ENCODE assay signal across 13 cellular contexts in the genomic region with DNA sequence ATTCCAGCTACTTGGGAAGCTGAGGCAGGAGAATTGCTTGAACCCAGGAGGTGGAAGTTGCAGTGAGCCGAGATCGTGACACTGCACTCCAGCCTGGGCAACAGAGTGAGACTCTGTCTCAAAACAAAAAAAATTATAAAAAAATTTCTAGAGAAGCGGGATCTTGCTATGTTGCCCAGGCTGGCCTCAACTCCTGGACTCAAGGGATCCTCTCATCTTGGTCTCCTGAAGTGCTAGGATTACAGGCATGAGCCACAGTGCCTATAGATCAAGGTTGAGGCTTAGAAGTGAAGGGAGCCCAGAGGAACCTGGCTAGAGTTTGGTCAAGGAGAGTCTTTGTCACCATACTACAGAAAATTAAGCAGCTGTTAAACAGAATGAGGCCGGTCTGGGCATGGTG. TPM values are rescaled to one million over a fixed set of nuclear protein-coding genes. Genes with fewer than 3 reads are reported as not detected.
A peak's percentile ranks its signal among the peaks of the same experiment; 100 is the strongest.
DNase-seq lines count a peak whose midpoint lies in the region; ATAC-seq, FAIRE-seq and TF ChIP-seq lines count a peak whose summit lies in the region.
"Had no signal": no experiment of that assay in that cellular context is flagged by ENCODE, and none has a peak within 500 bp of the region (broad histone marks: within the 10 kb centered on the region; RNA-seq: fewer than 3 reads in every experiment).

No MANE protein-coding gene starts in this region.

- H3K27me3 Mint-ChIP-seq in CD14-positive monocyte (ENCODE audit: low read depth in 3 of 3) = peaks cover 0 to 1% (median 0%) of the 10 kb centered on the region in 3 donors
- H3K27me3 Mint-ChIP-seq in activated CD8-positive, alpha-beta T cell treated with anti-CD3 and anti-CD28 coated beads for 36 hours = no peaks in the 10 kb centered on the region
- H3K27me3 Mint-ChIP-seq in naive thymus-derived CD4-positive, alpha-beta T cell = no peaks in the 10 kb centered on the region

- H3K9me3 Mint-ChIP-seq in CD14-positive monocyte = no peaks in the 10 kb centered on the region
- H3K9me3 Mint-ChIP-seq in activated CD8-positive, alpha-beta T cell treated with anti-CD3 and anti-CD28 coated beads for 36 hours = no peaks in the 10 kb centered on the region
- H3K9me3 Mint-ChIP-seq in naive thymus-derived CD4-positive, alpha-beta T cell = peaks cover 0 to 7% (median 0%) of the 10 kb centered on the region in 11 donors

- H3K27ac Mint-ChIP-seq in CD14-positive monocyte = peak overlapping the region; percentile 27 to 97 (median 76)
- peak overlapping the region; percentile 99 for H3K27ac Mint-ChIP-seq in activated CD8-positive, alpha-beta T cell treated with anti-CD3 and anti-CD28 coated beads for 36 hours
- peak overlapping the region in 8 of 9 donors; percentile 9 to 99 (median 85) for H3K27ac Mint-ChIP-seq in naive thymus-derived CD4-positive, alpha-beta T cell

- peaks cover 5 to 7% of the 10 kb centered on the region in 2 donors for H3K4me1 ChIP-seq in naive thymus-derived CD4-positive, alpha-beta T cell (ENCODE audit: control insufficient read depth in 2 of 2, insufficient read depth in 2 of 2, low read length in 2 of 2)
- H3K4me1 ChIP-seq in small intestine (ENCODE audit: control insufficient read depth in 2 of 2, insufficient read depth in 1 of 2, low read depth in 1 of 2, low read length in 1 of 2) = no peaks in the 10 kb centered on the region
- H3K4me1 ChIP-seq: prostate gland had no signal

- H3K27ac ChIP-seq in naive thymus-derived CD4-positive, alpha-beta T cell (ENCODE audit: low read depth, low read length) = no peak overlapping the region
- H3K27ac ChIP-seq in small intestine (ENCODE audit: low read depth in 1 of 2, low read length in 1 of 2) = no peak overlapping the region
- H3K27ac ChIP-seq: prostate gland had no signal

- peaks cover 0 to 12% (median 0%) of the 10 kb centered on the region in 3 experiments for H3K36me3 ChIP-seq in naive thymus-derived CD4-positive, alpha-beta T cell (ENCODE audit: control insufficient read depth in 2 of 3, insufficient read depth in 3 of 3, low read length in 3 of 3)
- H3K36me3 ChIP-seq in small intestine (ENCODE audit: control insufficient read depth in 2 of 2, insufficient read depth in 2 of 2, low read length in 2 of 2) = peaks cover 0 to 2% of the 10 kb centered on the region in 2 donors
- H3K36me3 ChIP-seq: prostate gland had no signal

- CTCF ChIA-PET in activated CD8-positive, alpha-beta T cell treated with anti-CD3 and anti-CD28 coated beads for 36 hours (lab: Charles Lee) = interaction anchor here (0.6 to 1.5 kb wide), 3 partner anchors 15 to 47 kb away, joined by 3 to 5 read pairs (median 4); no protein-coding TSS in a partner anchor
- CTCF ChIA-PET in naive thymus-derived CD4-positive, alpha-beta T cell (lab: Charles Lee) = no interaction called here

- TF ChIP-seq CTCF in CD14-positive monocyte (IDR thresholded peaks at IDR 0.05) = no peak
- TF ChIP-seq CTCF in activated CD8-positive, alpha-beta T cell treated with anti-CD3 and anti-CD28 coated beads for 36 hours (IDR thresholded peaks at IDR 0.05) = no peak

- peak; percentile 63 for FAIRE-seq in GM12891 (lab: Jason Lieb, UNC)
- FAIRE-seq in small intestine (lab: Jason Lieb, UNC) = no peak

- no peak for ATAC-seq in activated CD8-positive, alpha-beta T cell treated with anti-CD3 and anti-CD28 coated beads for 36 hours
- ATAC-seq in naive thymus-derived CD4-positive, alpha-beta T cell = no peak

- POLR2A ChIA-PET in activated CD8-positive, alpha-beta T cell treated with anti-CD3 and anti-CD28 coated beads for 36 hours (lab: Charles Lee) = interaction anchor here (0.8 to 8.8 kb wide), 6 partner anchors 8 to 249 kb away, joined by 3 to 125 read pairs (median 3); partner anchors contain the start of gene TOM1
- POLR2A ChIA-PET in naive thymus-derived CD4-positive, alpha-beta T cell (lab: Charles Lee) = interaction anchor here (0.6 to 1.0 kb wide), 2 partner anchors 11 to 17 kb away, joined by 3 to 6 read pairs; no protein-coding TSS in a partner anchor

- 98% methylated on average over 4 of the region's 4 CpGs for WGBS in small intestine, 3 donors

- no peaks in the 10 kb centered on the region for H3K27me3 ChIP-seq in naive thymus-derived CD4-positive, alpha-beta T cell (ENCODE audit: control insufficient read depth in 2 of 2, insufficient read depth in 2 of 2, low read length in 2 of 2)
- H3K27me3 ChIP-seq in small intestine (ENCODE audit: control insufficient read depth in 2 of 2, insufficient read depth in 2 of 2, low read length in 2 of 2) = no peaks in the 10 kb centered on the region

- no peak for TF ChIP-seq POLR2A in GM12891 (IDR thresholded peaks at IDR 0.05; ENCODE audit: low read depth, low read length)

- DNase-seq in CD14-positive monocyte (ENCODE audit: low spot score) = no peak
- no peak for DNase-seq in GM12891 (ENCODE audit: insufficient read length, low spot score)
- no peak for DNase-seq in activated CD8-positive, alpha-beta T cell treated with anti-CD3 and anti-CD28 coated beads for 36 hours
- DNase-seq in naive thymus-derived CD4-positive, alpha-beta T cell = no peak
- no peak for DNase-seq in NCI-H1048 (lab: John Stamatoyannopoulos, UW)
- DNase-seq in NCI-H2029 treated with DMSO at 0.1 percent for 48 hours (lab: John Stamatoyannopoulos, UW) = no peak
- DNase-seq in small intestine = no peak
- DNase-seq: COR-L47; head of caudate nucleus; KBM-7; NCI-H2029; stimulated activated CD4-positive, alpha-beta T cell treated with anti-CD3 and anti-CD28 coated beads, Interleukin-1b, Interleukin-23, amount 100 ng/mL, for 48 hours had no signal

- no peak overlapping the region for H3K4me3 Mint-ChIP-seq in CD14-positive monocyte
- H3K4me3 Mint-ChIP-seq in activated CD8-positive, alpha-beta T cell treated with anti-CD3 and anti-CD28 coated beads for 36 hours = peak overlapping the region; percentile 99
- H3K4me3 Mint-ChIP-seq in naive thymus-derived CD4-positive, alpha-beta T cell = peak overlapping the region; percentile 53 to 99 (median 96)

- H3K9me3 ChIP-seq in naive thymus-derived CD4-positive, alpha-beta T cell (ENCODE audit: control insufficient read depth in 2 of 3, low read length in 3 of 3) = no peaks in the 10 kb centered on the region
- no peaks in the 10 kb centered on the region for H3K9me3 ChIP-seq in small intestine (ENCODE audit: control insufficient read depth, low read depth)
- H3K9me3 ChIP-seq: prostate gland had no signal

- H3K36me3 Mint-ChIP-seq in CD14-positive monocyte = peaks cover 21 to 34% of the 10 kb centered on the region in 2 donors
- peaks cover 35% of the 10 kb centered on the region for H3K36me3 Mint-ChIP-seq in activated CD8-positive, alpha-beta T cell treated with anti-CD3 and anti-CD28 coated beads for 36 hours (ENCODE audit: low read depth)
- peaks cover 0 to 14% (median 10%) of the 10 kb centered on the region in 5 donors for H3K36me3 Mint-ChIP-seq in naive thymus-derived CD4-positive, alpha-beta T cell

- H3K4me1 Mint-ChIP-seq in CD14-positive monocyte = peaks cover 47% of the 10 kb centered on the region
- peaks cover 25% of the 10 kb centered on the region for H3K4me1 Mint-ChIP-seq in activated CD8-positive, alpha-beta T cell treated with anti-CD3 and anti-CD28 coated beads for 36 hours (ENCODE audit: low read depth)
- H3K4me1 Mint-ChIP-seq in naive thymus-derived CD4-positive, alpha-beta T cell = peaks cover 16 to 31% (median 19%) of the 10 kb centered on the region in 7 donors

- H3K4me3 ChIP-seq in naive thymus-derived CD4-positive, alpha-beta T cell (ENCODE audit: low read length) = no peak overlapping the region
- H3K4me3 ChIP-seq in small intestine (ENCODE audit: low read depth in 1 of 2, low read length in 2 of 2) = no peak overlapping the region

- intact Hi-C loops in CD14-positive monocyte (cut with micrococcal nuclease) = loop anchor here in 1 of 2 donors (5.0 kb wide), 1 partner anchor 46 kb away; no protein-coding TSS in a partner anchor
- intact Hi-C loops in activated CD8-positive, alpha-beta T cell treated with anti-CD3 and anti-CD28 coated beads for 36 hours (cut with micrococcal nuclease) = no loop called here
- intact Hi-C loops in naive thymus-derived CD4-positive, alpha-beta T cell (cut with micrococcal nuclease) = loop anchor here in 1 of 2 donors (2.0 kb wide), 1 partner anchor 142 kb away; the partner anchor contains the start of gene HMGXB4

TF ChIP-seq in GM12891, 5 proteins besides CTCF, POLR2A, EP300 and RAD21:
- TF ChIP-seq POLR2AphosphoS5 (IDR thresholded peaks at IDR 0.05; ENCODE audit: low read depth, low read length) (no peak), SPI1 (IDR thresholded peaks at IDR 0.05; ENCODE audit: low read depth, low read length) (no peak), PAX5 (IDR thresholded peaks at IDR 0.05; ENCODE audit: insufficient read depth, low read length, severe bottlenecking) (no peak), POU2F2 (IDR thresholded peaks at IDR 0.05; ENCODE audit: low read depth, low read length) (no peak), TAF1 (IDR thresholded peaks at IDR 0.05; ENCODE audit: low read depth, low read length) (no peak)
TF ChIP-seq in GM12891: peak in this region for 0.

RNA-seq across cellular contexts. Expression of gene MCM5, which starts 1.4 kb away (rescaled TPM):
- polyA plus RNA-seq in CD14-positive monocyte = 10 to 100 TPM; 23.4 to 25.5 TPM
- polyA plus RNA-seq in GM12891 (2012; ENCODE audit: low read depth, missing spikeins) = 112 TPM
- total RNA-seq in activated CD8-positive, alpha-beta T cell treated with anti-CD3 and anti-CD28 coated beads for 36 hours = 100 to 1,000 TPM; 318 to 319 TPM
- 100 to 1,000 TPM in 1 of 5 experiments, 10 to 100 TPM in 4; 34.7 to 208 (median 50.7) TPM for total RNA-seq in naive thymus-derived CD4-positive, alpha-beta T cell
- polyA plus RNA-seq in naive thymus-derived CD4-positive, alpha-beta T cell = 10 to 100 TPM; 19.7 to 26.4 TPM
- polyA plus RNA-seq in small intestine = 10 to 100 TPM in 1 of 3 donors, 1 to 10 TPM in 2; 5.6 to 31.8 (median 6.5) TPM

RNA-seq across cellular contexts. Expression of gene HMOX1, which starts 17.7 kb away (rescaled TPM):
- polyA plus RNA-seq in CD14-positive monocyte = 100 to 1,000 TPM; 180 to 233 TPM
- polyA plus RNA-seq in GM12891 (2012; ENCODE audit: low read depth, missing spikeins) = 16.0 TPM
- under 1 TPM in 1 of 2 experiments, not detected in 1; 0.22 TPM for total RNA-seq in activated CD8-positive, alpha-beta T cell treated with anti-CD3 and anti-CD28 coated beads for 36 hours
- total RNA-seq in naive thymus-derived CD4-positive, alpha-beta T cell = 10 to 100 TPM in 1 of 5 experiments, 1 to 10 TPM in 3, under 1 TPM in 1; 0.92 to 54.0 (median 6.6) TPM
- under 1 TPM; 0.14 to 0.19 TPM for polyA plus RNA-seq in naive thymus-derived CD4-positive, alpha-beta T cell
- 100 to 1,000 TPM in 1 of 3 donors, 10 to 100 TPM in 2; 22.3 to 119 (median 91.0) TPM for polyA plus RNA-seq in small intestine

Comparison
In these comparisons a context has a peak if more than half of its experiments do, and no peak if none do; other contexts are left out.
1. H3K4me3 Mint-ChIP-seq: peak in activated CD8-positive, alpha-beta T cell treated with anti-CD3 and anti-CD28 coated beads for 36 hours (single experiment) and naive thymus-derived CD4-positive, alpha-beta T cell (10 of 10); none in CD14-positive monocyte (0 of 2).
2. RNA of gene HMOX1, which starts 17.7 kb away (polyA plus RNA-seq): 180 to 233 TPM in CD14-positive monocyte and 22.3 to 119 TPM in small intestine; 0.14 to 0.19 TPM in naive thymus-derived CD4-positive, alpha-beta T cell; every median in the first group is over 10 times any median in the second.
3. Peak in every context shown above with its lines, with median percentiles within 50 percentile points of each other: H3K27ac Mint-ChIP-seq.